In genomic region chr9:132164604-132165362, GRCh38 we compare ENCODE assay signal across 13 cellular contexts. TPM values are rescaled to one million over a fixed set of nuclear protein-coding genes. Genes with fewer than 3 reads are reported as not detected.
DNase-seq lines count a peak whose midpoint lies in the region; ATAC-seq and TF ChIP-seq lines count a peak whose summit lies in the region.
"Had no signal": no experiment of that assay in that cellular context is flagged by ENCODE, and none has a peak within 500 bp of the region (broad histone marks: within the 10 kb centered on the region; RNA-seq: fewer than 3 reads in every experiment).

No MANE protein-coding gene starts in this region.

- no peaks in the 10 kb centered on the region for H3K36me3 Mint-ChIP-seq in CD4-positive, CD25-positive, alpha-beta regulatory T cell
- H3K36me3 Mint-ChIP-seq in WTC11 = no peaks in the 10 kb centered on the region
- H3K36me3 Mint-ChIP-seq in nephron (ENCODE audit: low read depth) = no peaks in the 10 kb centered on the region

- H3K4me1 ChIP-seq in CD4-positive, CD25-positive, alpha-beta regulatory T cell (ENCODE audit: control insufficient read depth, insufficient read depth, low read length, poor library complexity, severe bottlenecking) = peaks cover 25% of the 10 kb centered on the region

- H3K4me3 ChIP-seq in CD4-positive, CD25-positive, alpha-beta regulatory T cell (ENCODE audit: low read depth, low read length) = no peak overlapping the region
- no peak overlapping the region for H3K4me3 ChIP-seq in foreskin fibroblast (ENCODE audit: low read depth in 1 of 2, low read length in 2 of 2)

- CTCF ChIA-PET in WTC11 (lab: Charles Lee) = interaction anchor here (1.1 to 3.8 kb wide), 6 partner anchors 17 to 88 kb away, joined by 3 to 25 read pairs (median 7); no protein-coding TSS in a partner anchor

- H3K4me3 Mint-ChIP-seq in CD4-positive, CD25-positive, alpha-beta regulatory T cell = peak overlapping the region in 3 of 4 donors; percentile 39 to 81 (median 48)
- H3K4me3 Mint-ChIP-seq in WTC11 (peak overlapping the region; percentile 27), nephron (peak overlapping the region; percentile 26 to 50 (median 39))
- H3K4me3 Mint-ChIP-seq: activated CD8-positive, alpha-beta memory T cell treated with anti-CD3 and anti-CD28 coated beads, Interleukin-2, amount 10 ng/mL, durations not matched to agents 7 days and 5 days had no signal

- no peak overlapping the region for H3K27ac ChIP-seq in CD4-positive, CD25-positive, alpha-beta regulatory T cell (ENCODE audit: insufficient read depth, low read length, poor library complexity, severe bottlenecking)

- H3K27ac Mint-ChIP-seq in CD4-positive, CD25-positive, alpha-beta regulatory T cell = no peak overlapping the region
- no peak overlapping the region for H3K27ac Mint-ChIP-seq in WTC11
- H3K27ac Mint-ChIP-seq in nephron = no peak overlapping the region
- H3K27ac Mint-ChIP-seq: activated CD8-positive, alpha-beta memory T cell treated with anti-CD3 and anti-CD28 coated beads, Interleukin-2, amount 10 ng/mL, durations not matched to agents 7 days and 5 days had no signal

- H3K27me3 ChIP-seq in CD4-positive, CD25-positive, alpha-beta regulatory T cell (ENCODE audit: control insufficient read depth, insufficient read depth, low read length) = peaks cover 5% of the 10 kb centered on the region

- POLR2A ChIA-PET in WTC11 (lab: Charles Lee) = no interaction called here

- peaks cover 0 to 4% (median 0%) of the 10 kb centered on the region in 7 donors for H3K9me3 Mint-ChIP-seq in CD4-positive, CD25-positive, alpha-beta regulatory T cell
- H3K9me3 Mint-ChIP-seq in WTC11 (no peaks in the 10 kb centered on the region), nephron (no peaks in the 10 kb centered on the region)
- H3K9me3 Mint-ChIP-seq: stimulated activated naive B cell treated with anti-CD40 and anti-IgM and Interleukin-4, amounts not matched to agents 10 μg/mL and 1 μg/mL and 100 μg/mL, for 72 hours; T-helper 2 cell treated with Interferon-gamma antibody and Interleukin-4, amounts not matched to agents 5 μg/mL and 100 μg/mL, for 36 hours had no signal

- H3K4me1 Mint-ChIP-seq in CD4-positive, CD25-positive, alpha-beta regulatory T cell = peaks cover 0 to 22% (median 7%) of the 10 kb centered on the region in 4 donors
- H3K4me1 Mint-ChIP-seq in WTC11 (peaks cover 24% of the 10 kb centered on the region), nephron (peaks cover 24% of the 10 kb centered on the region)

- no peak for DNase-seq in CD4-positive, CD25-positive, alpha-beta regulatory T cell
- DNase-seq in WTC11 (ENCODE audit: low spot score) (no peak), foreskin fibroblast (peak; percentile 72 to 88)
- DNase-seq in NK-92 treated with Interleukin-12 subunit alpha and Interleukin-12 subunit beta, amount 100 ng/mL, for 24 hours (lab: John Stamatoyannopoulos, UW) = no peak
- DNase-seq: activated CD8-positive, alpha-beta memory T cell treated with anti-CD3 and anti-CD28 coated beads, Interleukin-2, amount 10 ng/mL, durations not matched to agents 7 days and 5 days; NCI-H2227 treated with DMSO at 0.1 percent for 48 hours; stimulated activated CD4-positive, alpha-beta T cell treated with anti-CD3 and anti-CD28 coated beads, Interleukin-2, amount 100 ng/mL, for 24 hours; stimulated activated naive B cell treated with anti-CD40 and anti-IgM and Interleukin-4, amounts not matched to agents 10 μg/mL and 1 μg/mL and 100 μg/mL, for 72 hours had no signal

- TF ChIP-seq CTCF in WTC11 (IDR thresholded peaks at IDR 0.05) (no peak), foreskin fibroblast (IDR thresholded peaks at IDR 0.05; ENCODE audit: low read depth, low read length) (no peak), nephron (IDR thresholded peaks at IDR 0.05; ENCODE audit: unreplicated experiment in 3 of 3) (no peak)

- no peaks in the 10 kb centered on the region for H3K36me3 ChIP-seq in CD4-positive, CD25-positive, alpha-beta regulatory T cell (ENCODE audit: control insufficient read depth, insufficient read depth, low read length)

- no peaks in the 10 kb centered on the region for H3K9me3 ChIP-seq in CD4-positive, CD25-positive, alpha-beta regulatory T cell (ENCODE audit: control insufficient read depth in 2 of 2, low read length in 2 of 2)

- no peak for ATAC-seq in CD4-positive, CD25-positive, alpha-beta regulatory T cell (ENCODE audit: low read depth in 2 of 2)
- ATAC-seq in WTC11 (no peak), GM18498 (IDR thresholded peaks at IDR 0.05; ENCODE audit: unreplicated experiment) (no peak), GM18520 (IDR thresholded peaks at IDR 0.05; ENCODE audit: unreplicated experiment) (no peak)
- ATAC-seq in activated CD4-positive, CD25-positive, alpha-beta regulatory T cell treated with anti-CD3 and anti-CD28 coated beads, Interleukin-2, amount 50 U/mL, for 24 hours = no peak
- ATAC-seq: activated CD8-positive, alpha-beta memory T cell treated with anti-CD3 and anti-CD28 coated beads, Interleukin-2, amount 10 ng/mL, durations not matched to agents 7 days and 5 days; stimulated activated naive B cell treated with anti-CD40 and anti-IgM and Interleukin-4, amounts not matched to agents 10 μg/mL and 1 μg/mL and 100 μg/mL, for 72 hours had no signal

- H3K27me3 Mint-ChIP-seq in CD4-positive, CD25-positive, alpha-beta regulatory T cell = peaks cover 41% of the 10 kb centered on the region
- H3K27me3 Mint-ChIP-seq in WTC11 (ENCODE audit: low read depth) (peaks cover 62% of the 10 kb centered on the region), nephron (ENCODE audit: low read depth) (peaks cover 93% of the 10 kb centered on the region)

TF ChIP-seq in WTC11, 78 proteins besides CTCF, POLR2A, EP300 and RAD21:
- TF ChIP-seq ZNF512 (CRISPR knock-in tag; IDR thresholded peaks at IDR 0.05; ENCODE audit: borderline replicate concordance) (no peak), FOXK1 (CRISPR knock-in tag; IDR thresholded peaks at IDR 0.05) (no peak), NR2C2 (CRISPR knock-in tag; IDR thresholded peaks at IDR 0.05) (no peak), SMAD3 (CRISPR knock-in tag; IDR thresholded peaks at IDR 0.05; ENCODE audit: borderline replicate concordance) (no peak), MYBL2 (CRISPR knock-in tag; IDR thresholded peaks at IDR 0.05) (no peak), ZMAT4 (CRISPR knock-in tag; IDR thresholded peaks at IDR 0.05) (no peak), ETV6 (CRISPR knock-in tag; IDR thresholded peaks at IDR 0.05) (no peak), PREB (CRISPR knock-in tag; IDR thresholded peaks at IDR 0.05; ENCODE audit: borderline replicate concordance) (no peak), KAT7 (CRISPR knock-in tag; IDR thresholded peaks at IDR 0.05; ENCODE audit: borderline replicate concordance) (no peak), ZNF423 (CRISPR knock-in tag; IDR thresholded peaks at IDR 0.05) (no peak), NFATC4 (CRISPR knock-in tag; IDR thresholded peaks at IDR 0.05) (no peak)

RNA-seq across cellular contexts. Expression of gene NTNG2, which starts 2.9 kb away (rescaled TPM):
- 14.7 TPM for total RNA-seq in CD4-positive, CD25-positive, alpha-beta regulatory T cell
- polyA plus RNA-seq in CD4-positive, CD25-positive, alpha-beta regulatory T cell = 1 to 10 TPM in 2 of 4 donors, under 1 TPM in 2; 0.50 to 1.2 (median 1.1) TPM
- 3.1 to 4.2 TPM (median 3.3 TPM) in 3 replicates for total RNA-seq in WTC11 (2021)

Comparison
In these comparisons a context has a peak if more than half of its experiments do, and no peak if none do; other contexts are left out.
1. DNase-seq: peak in foreskin fibroblast (2 of 2); none in CD4-positive, CD25-positive, alpha-beta regulatory T cell (0 of 3), WTC11 (single experiment) and NK-92 treated with Interleukin-12 subunit alpha and Interleukin-12 subunit beta, amount 100 ng/mL, for 24 hours (single experiment).
2. Peak in every context shown above with its lines, with median percentiles within 50 percentile points of each other: H3K4me3 Mint-ChIP-seq.